28 cellular contexts compared by ENCODE assay signal in the genomic region with DNA sequence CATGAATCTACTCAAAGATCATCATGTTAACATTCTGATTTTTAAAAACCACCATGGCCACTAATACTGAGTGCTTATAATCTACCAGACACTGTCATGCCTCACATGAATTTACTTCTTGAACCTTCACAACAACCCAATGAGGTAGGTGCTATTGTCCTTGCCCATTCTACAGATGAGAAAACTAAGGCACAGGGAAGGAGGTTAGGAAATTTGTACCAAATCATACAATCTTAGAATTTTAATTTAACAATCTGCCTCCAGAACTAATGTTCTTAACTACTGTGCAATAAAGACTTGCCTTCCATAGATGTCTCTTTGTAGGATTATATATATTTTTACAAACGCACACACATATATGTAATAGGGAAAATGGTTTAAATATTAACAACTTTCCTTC.
"Had no signal": no experiment of that assay in that cellular context is flagged by ENCODE, and none has a peak within 500 bp of the region (broad histone marks: within the 10 kb centered on the region; RNA-seq: fewer than 3 reads in every experiment).

No MANE protein-coding gene starts in this region.

- H3K4me3 Mint-ChIP-seq: dendritic cell treated with granulocyte-macrophage colony-stimulating factor and Interleukin-4, amounts not matched to agents 40 ng/mL and 50 ng/mL, for 4 days; effector memory CD8-positive, alpha-beta T cell; endodermal cell had no signal

- H3K4me1 ChIP-seq: esophagus squamous epithelium, gastrocnemius medialis had no signal

- H3K9me3 ChIP-seq: colonic mucosa, esophagus muscularis mucosa, esophagus squamous epithelium, gastrocnemius medialis, gastroesophageal sphincter, heart left ventricle, heart right ventricle had no signal

- H3K36me3 ChIP-seq: colonic mucosa, esophagus muscularis mucosa, esophagus squamous epithelium, gastrocnemius medialis, gastroesophageal sphincter, heart left ventricle, heart right ventricle had no signal

- ATAC-seq: effector memory CD8-positive, alpha-beta T cell; gastrocnemius medialis; gastroesophageal sphincter; heart left ventricle; heart right ventricle had no signal

- H3K27me3 ChIP-seq: colonic mucosa, dorsolateral prefrontal cortex, esophagus muscularis mucosa, esophagus squamous epithelium, foreskin keratinocyte, gastrocnemius medialis, gastroesophageal sphincter, heart left ventricle, heart right ventricle had no signal

- DNase-seq: colonic mucosa; cortex of kidney; dermis blood vessel endothelial cell; dorsolateral prefrontal cortex; effector CD4-positive, alpha-beta T cell; effector CD8-positive, alpha-beta T cell; effector memory CD4-positive, alpha-beta T cell; effector memory CD8-positive, alpha-beta T cell; endodermal cell; erythroblast; esophagus squamous epithelium; foreskin fibroblast; foreskin melanocyte; gastrocnemius medialis; glutamatergic neuron; head of caudate nucleus; heart left ventricle; heart right ventricle had no signal

- FAIRE-seq: colon, endometrium, endothelial cell of umbilical vein, frontal cortex had no signal

- H3K27ac Mint-ChIP-seq: dendritic cell treated with granulocyte-macrophage colony-stimulating factor and Interleukin-4, amounts not matched to agents 40 ng/mL and 50 ng/mL, for 4 days; effector memory CD8-positive, alpha-beta T cell; endodermal cell had no signal

- H3K4me3 ChIP-seq: colonic mucosa, coronary artery, dorsolateral prefrontal cortex, esophagus muscularis mucosa, esophagus squamous epithelium, gastrocnemius medialis, gastroesophageal sphincter, heart left ventricle, heart right ventricle had no signal

- H3K27ac ChIP-seq: colonic mucosa, coronary artery, epithelial cell of prostate, esophagus muscularis mucosa, esophagus squamous epithelium, foreskin keratinocyte, gastrocnemius medialis, gastroesophageal sphincter, heart left ventricle, heart right ventricle had no signal

- H3K27me3 Mint-ChIP-seq: dendritic cell treated with granulocyte-macrophage colony-stimulating factor and Interleukin-4, amounts not matched to agents 40 ng/mL and 50 ng/mL, for 4 days had no signal

- H3K9me3 Mint-ChIP-seq: dendritic cell treated with granulocyte-macrophage colony-stimulating factor and Interleukin-4, amounts not matched to agents 40 ng/mL and 50 ng/mL, for 4 days; effector memory CD8-positive, alpha-beta T cell; endodermal cell had no signal
